14 cellular contexts compared by ENCODE assay signal in genomic region chr1:116331523-116331922, GRCh38. TPM values are rescaled to one million over a fixed set of nuclear protein-coding genes. Genes with fewer than 3 reads are reported as not detected.
DNase-seq lines count a peak whose midpoint lies in the region; ATAC-seq and TF ChIP-seq lines count a peak whose summit lies in the region.
"Had no signal": no experiment of that assay in that cellular context is flagged by ENCODE, and none has a peak within 500 bp of the region (broad histone marks: within the 10 kb centered on the region; RNA-seq: fewer than 3 reads in every experiment).

No MANE protein-coding gene starts in this region.

- H2BK5ac ChIP-seq in IMR-90 (ENCODE audit: low read depth, low read length, poor library complexity, severe bottlenecking) = no peak overlapping the region

- in situ Hi-C loops in IMR-90 (cut with MboI; ENCODE audit: low sequenced_read_pairs) (no loop called here), transverse colon (cut with MboI; ENCODE audit: low pct_ligation_motif_present in 1 of 4, low pct_unique_long_range_greater_than_20kb in 1 of 4, low sequenced_read_pairs in 3 of 4) (no loop called here)

- TF ChIP-seq CTCF in IMR-90 (conservative IDR thresholded peaks at IDR 0.05; ENCODE audit: low read depth, low read length) (no peak), hepatocyte (IDR thresholded peaks at IDR 0.05; ENCODE audit: poor library complexity) (no peak), transverse colon (IDR thresholded peaks at IDR 0.05) (no peak)

- TF ChIP-seq RAD21 in IMR-90 (IDR thresholded peaks at IDR 0.05; ENCODE audit: low read length) = no peak

- H3K36me3 ChIP-seq in IMR-90 (ENCODE audit: control insufficient read depth, insufficient read depth, low read length) (no peaks in the 10 kb centered on the region), hepatocyte (replicated peaks; ENCODE audit: insufficient read depth, low read depth) (no peaks in the 10 kb centered on the region), transverse colon (no peaks in the 10 kb centered on the region)
- H3K36me3 ChIP-seq: BLaER1 treated with 17β-estradiol and CSF1 and Interleukin-3, amounts not matched to agents 10 nM and 100 nM had no signal

- no peak overlapping the region for H3K23ac ChIP-seq in IMR-90 (ENCODE audit: low read depth, low read length)

- H2BK15ac ChIP-seq in IMR-90 (ENCODE audit: low read depth, low read length) = no peak overlapping the region

- no peak overlapping the region for H2AK5ac ChIP-seq in IMR-90 (ENCODE audit: low read depth, low read length)

- CTCF ChIA-PET in IMR-90 (lab: Yijun Ruan, JAX) = no interaction called here

- H4K91ac ChIP-seq in IMR-90 (ENCODE audit: insufficient read depth, low read depth, low read length) = no peak overlapping the region

- H2BK120ac ChIP-seq in IMR-90 (ENCODE audit: low read depth, low read length) = no peak overlapping the region

- dilution Hi-C loops in IMR-90 (cut with HindIII; ENCODE audit: low sequenced_read_pairs, unreplicated experiment) = no loop called here

- H3K27ac ChIP-seq in IMR-90 (ENCODE audit: insufficient read depth, low read length) (no peak overlapping the region), hepatocyte (peak overlapping the region; percentile 60), transverse colon (no peak overlapping the region)
- H3K27ac ChIP-seq: BLaER1 treated with 17β-estradiol and CSF1 and Interleukin-3, amounts not matched to agents 10 nM and 100 nM had no signal

- H3K4me3 ChIP-seq in IMR-90 (ENCODE audit: insufficient read depth, low read depth, low read length) (no peak overlapping the region), hepatocyte (no peak overlapping the region), transverse colon (no peak overlapping the region)
- H3K4me3 ChIP-seq: BLaER1 treated with 17β-estradiol and CSF1 and Interleukin-3, amounts not matched to agents 10 nM and 100 nM; GM12878; GM23338 had no signal

- H3K56ac ChIP-seq in IMR-90 (ENCODE audit: extremely low read depth, insufficient read depth, low read length) = no peak overlapping the region

- no peaks in the 10 kb centered on the region for H3K9me3 ChIP-seq in IMR-90 (ENCODE audit: control insufficient read depth, insufficient read depth, low read length)
- no peaks in the 10 kb centered on the region for H3K9me3 ChIP-seq in hepatocyte (ENCODE audit: low read depth)
- no peaks in the 10 kb centered on the region for H3K9me3 ChIP-seq in transverse colon
- H3K9me3 ChIP-seq: BLaER1 treated with 17β-estradiol and CSF1 and Interleukin-3, amounts not matched to agents 10 nM and 100 nM had no signal

- intact Hi-C loops in IMR-90 (cut with micrococcal nuclease) = no loop called here
- intact Hi-C loops in transverse colon (cut with DNase I; ENCODE audit: low total_unique reads) = no loop called here

- 40% methylated on average over 2 of the region's 3 CpGs; no CpG with 5 or more reads in 1 of the 2 experiments for WGBS in IMR-90 (ENCODE audit: extremely low coverage in 2 of 2, insufficient read length in 1 of 2), 2 experiments
- 94% methylated on average over 3 of the region's 3 CpGs for WGBS in hepatocyte (ENCODE audit: low lambda C conversion rate, missing lambda C conversion rate)
- 67 to 84% methylated on average over 2 to 3 of the region's 3 CpGs for WGBS in transverse colon (ENCODE audit: low coverage in 1 of 2), 2 donors

- no peak overlapping the region for H3K14ac ChIP-seq in IMR-90 (replicated peaks; ENCODE audit: low read depth, low read length)

- H3K4me1 ChIP-seq in IMR-90 (ENCODE audit: control insufficient read depth, insufficient read depth, low read length) (no peaks in the 10 kb centered on the region), hepatocyte (ENCODE audit: insufficient read depth) (peaks cover 33% of the 10 kb centered on the region), transverse colon (peaks cover 12 to 60% (median 39%) of the 10 kb centered on the region in 4 donors)
- H3K4me1 ChIP-seq: BLaER1 treated with 17β-estradiol and CSF1 and Interleukin-3, amounts not matched to agents 10 nM and 100 nM had no signal

- H3K4ac ChIP-seq in IMR-90 (ENCODE audit: low read depth, low read length) = no peak overlapping the region

- no peak overlapping the region for H3K18ac ChIP-seq in IMR-90 (ENCODE audit: low read depth, low read length)

- POLR2A ChIA-PET in IMR-90 (lab: Charles Lee; ENCODE audit: unreplicated experiment) = no interaction called here

- H4K8ac ChIP-seq in IMR-90 (ENCODE audit: low read depth in 2 of 2, low read length in 2 of 2) = no peak overlapping the region

- no peak overlapping the region for H2BK20ac ChIP-seq in IMR-90 (ENCODE audit: low read depth, low read length)

- H3K4me2 ChIP-seq in IMR-90 (ENCODE audit: low read depth, low read length) (no peak overlapping the region), hepatocyte (no peak overlapping the region)
- H3K4me2 ChIP-seq: BLaER1 treated with 17β-estradiol and CSF1 and Interleukin-3, amounts not matched to agents 10 nM and 100 nM; GM23338 had no signal

- H4K5ac ChIP-seq in IMR-90 (ENCODE audit: low read depth, low read length) = no peak overlapping the region

- BruUV-seq in IMR-90 (replicated peaks; lab: Mats Ljungman, UMichigan) = no TSS peak

- H3K27me3 ChIP-seq in IMR-90 (ENCODE audit: control insufficient read depth, insufficient read depth, low read length) = peaks cover 10% of the 10 kb centered on the region
- H3K27me3 ChIP-seq in hepatocyte = no peaks in the 10 kb centered on the region
- no peaks in the 10 kb centered on the region for H3K27me3 ChIP-seq in transverse colon
- H3K27me3 ChIP-seq: BLaER1 treated with 17β-estradiol and CSF1 and Interleukin-3, amounts not matched to agents 10 nM and 100 nM had no signal

- no peak for ATAC-seq in IMR-90 (ENCODE audit: low read depth)
- ATAC-seq: GM12878, GM23338 had no signal

- H3K9ac ChIP-seq in IMR-90 (ENCODE audit: low read depth, low read length) = no peak overlapping the region
- H3K9ac ChIP-seq: BLaER1 treated with 17β-estradiol and CSF1 and Interleukin-3, amounts not matched to agents 10 nM and 100 nM had no signal

- H3K79me2 ChIP-seq in hepatocyte = no peaks in the 10 kb centered on the region

- no peak overlapping the region for H2AFZ ChIP-seq in IMR-90 (replicated peaks; ENCODE audit: low read length, poor library complexity)
- H2AFZ ChIP-seq in hepatocyte = no peak overlapping the region
- H2AFZ ChIP-seq: GM23338 had no signal

- TF ChIP-seq EP300 in transverse colon (IDR thresholded peaks at IDR 0.05; ENCODE audit: low read depth) = no peak

- H4K20me1 ChIP-seq in IMR-90 (ENCODE audit: insufficient read depth, low read length) (no peaks in the 10 kb centered on the region), hepatocyte (ENCODE audit: insufficient read depth, poor library complexity, severe bottlenecking) (no peaks in the 10 kb centered on the region)
- H4K20me1 ChIP-seq: BLaER1 treated with 17β-estradiol and CSF1 and Interleukin-3, amounts not matched to agents 10 nM and 100 nM had no signal

- no peaks in the 10 kb centered on the region for H3K9me2 ChIP-seq in hepatocyte (replicated peaks; ENCODE audit: insufficient read depth)

- H3K79me1 ChIP-seq in IMR-90 (ENCODE audit: low read depth in 1 of 2, low read length in 2 of 2) = no peaks in the 10 kb centered on the region

- H2AK9ac ChIP-seq in IMR-90 (replicated peaks; ENCODE audit: low read depth, low read length, poor library complexity) = no peak overlapping the region

- DNase-seq in IMR-90 = no peak
- peak; percentile 52 for DNase-seq in NCI-H526 treated with DMSO at 0.1 percent for 48 hours (lab: John Stamatoyannopoulos, UW)
- DNase-seq in hepatocyte (ENCODE audit: low spot score) = no peak
- no peak for DNase-seq in superior temporal gyrus (ENCODE audit: extremely low spot score)
- no peak for DNase-seq in MV-4-11 (lab: John Stamatoyannopoulos, UW)
- no peak for DNase-seq in transverse colon
- DNase-seq in effector CD4-positive, alpha-beta T cell = no peak
- DNase-seq: Calu3; CD4-positive, alpha-beta T cell; DMS 273 treated with DMSO at 0.1 percent for 48 hours; H7 had no signal

- TF ChIP-seq POLR2A in IMR-90 (IDR thresholded peaks at IDR 0.05; ENCODE audit: low read depth, low read length) (no peak), transverse colon (IDR thresholded peaks at IDR 0.05) (no peak)

- H3K9me1 ChIP-seq in IMR-90 (ENCODE audit: insufficient read depth, low read length) = no peaks in the 10 kb centered on the region

TF ChIP-seq in IMR-90, 13 proteins besides CTCF, POLR2A, EP300 and RAD21:
- TF ChIP-seq NFE2L2 (IDR thresholded peaks at IDR 0.05; ENCODE audit: low read depth, low read length) (no peak), MAFK (IDR thresholded peaks at IDR 0.05; ENCODE audit: low read depth, low read length) (peak; percentile 56)
- TF ChIP-seq, protein P1, sequence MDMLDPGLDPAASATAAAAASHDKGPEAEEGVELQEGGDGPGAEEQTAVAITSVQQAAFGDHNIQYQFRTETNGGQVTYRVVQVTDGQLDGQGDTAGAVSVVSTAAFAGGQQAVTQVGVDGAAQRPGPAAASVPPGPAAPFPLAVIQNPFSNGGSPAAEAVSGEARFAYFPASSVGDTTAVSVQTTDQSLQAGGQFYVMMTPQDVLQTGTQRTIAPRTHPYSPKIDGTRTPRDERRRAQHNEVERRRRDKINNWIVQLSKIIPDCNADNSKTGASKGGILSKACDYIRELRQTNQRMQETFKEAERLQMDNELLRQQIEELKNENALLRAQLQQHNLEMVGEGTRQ (IDR thresholded peaks at IDR 0.05; ENCODE audit: low read depth, low read length) = no peak

RNA-seq across cellular contexts. Expression of gene ATP1A1, which starts 41.5 kb away (rescaled TPM):
- 107 and 116 TPM in 2 replicates for total RNA-seq in IMR-90 (2012; rRNA removed)
- polyA plus RNA-seq in IMR-90 (2012; rRNA removed) = 124 and 125 TPM in 2 replicates
- 80.5 and 128 TPM in 2 replicates for polyA plus RNA-seq in IMR-90 (2012; cell fraction: cytosol; rRNA removed)
- polyA plus RNA-seq in IMR-90 (2012; cell fraction: nucleus; rRNA removed; ENCODE audit: low replicate concordance) = 50.7 and 113 TPM in 2 replicates
- total RNA-seq in hepatocyte = 559 and 564 TPM in 2 replicates
- polyA plus RNA-seq in hepatocyte = 412 and 415 TPM in 2 replicates
- total RNA-seq in transverse colon = 1,000 to 10,000 TPM in 3 of 4 donors, 100 to 1,000 TPM in 1; 324 to 3,097 (median 1,990) TPM
